Comparison of ENCODE assay signal across 1 cellular context in genomic region chr20:53954734-53955658, GRCh38.
TF ChIP-seq lines count a peak whose summit lies in the region.

No MANE protein-coding gene starts in this region.

TF ChIP-seq in HepG2, 621 proteins besides CTCF, POLR2A, EP300 and RAD21 (continued from another document and continues in another):
- TF ChIP-seq BATF2 (CRISPR knock-in tag; IDR thresholded peaks at IDR 0.05) (no peak), SRSF9 (IDR thresholded peaks at IDR 0.05; ENCODE audit: borderline replicate concordance, insufficient read depth, low read depth, low read length, poor library complexity, severe bottlenecking) (no peak), CAMTA2 (CRISPR knock-in tag; IDR thresholded peaks at IDR 0.05; ENCODE audit: borderline replicate concordance) (no peak), FOXJ3 (CRISPR knock-in tag; IDR thresholded peaks at IDR 0.05; ENCODE audit: borderline replicate concordance) (peak; percentile 78; the same call in 1 of the 2 replicates), ZNF781 (CRISPR knock-in tag; IDR thresholded peaks at IDR 0.05; ENCODE audit: borderline replicate concordance, not compliant biosample characterization) (no peak), KDM2A (CRISPR knock-in tag; IDR thresholded peaks at IDR 0.05; ENCODE audit: borderline replicate concordance, low read depth) (no peak), ZNF234 (CRISPR knock-in tag; conservative IDR thresholded peaks at IDR 0.05) (no peak), ZNF768 (CRISPR knock-in tag; IDR thresholded peaks at IDR 0.05) (no peak), RBM22 (optimal IDR thresholded peaks at IDR 0.05; ENCODE audit: low read length) (no peak), EHMT2 (IDR thresholded peaks at IDR 0.05; ENCODE audit: borderline replicate concordance, low read depth, low read length) (no peak), TRAFD1 (CRISPR knock-in tag; IDR thresholded peaks at IDR 0.05; ENCODE audit: borderline replicate concordance) (no peak), SATB2 (CRISPR knock-in tag; IDR thresholded peaks at IDR 0.05) (no peak), HDAC1 (CRISPR knock-in tag; IDR thresholded peaks at IDR 0.05) (peak; percentile 68; the same call in 1 of the 2 replicates), FUBP1 (CRISPR knock-in tag; IDR thresholded peaks at IDR 0.05; ENCODE audit: borderline replicate concordance) (no peak), DRAP1 (CRISPR knock-in tag; IDR thresholded peaks at IDR 0.05) (peak; percentile 47), KIAA2018 (CRISPR knock-in tag; IDR thresholded peaks at IDR 0.05; ENCODE audit: borderline replicate concordance) (no peak), MYC (CRISPR knock-in tag; IDR thresholded peaks at IDR 0.05; ENCODE audit: borderline replicate concordance) (no peak), DNMT1 (CRISPR knock-in tag; IDR thresholded peaks at IDR 0.05) (no peak), ZFP90 (CRISPR knock-in tag; IDR thresholded peaks at IDR 0.05; ENCODE audit: borderline replicate concordance) (no peak), AHR (CRISPR knock-in tag; IDR thresholded peaks at IDR 0.05) (no peak), NFRKB (IDR thresholded peaks at IDR 0.05) (no peak), HNRNPUL1 (IDR thresholded peaks at IDR 0.05; ENCODE audit: low read depth, low read length) (no peak), ZNF747 (CRISPR knock-in tag; IDR thresholded peaks at IDR 0.05; ENCODE audit: borderline replicate concordance) (no peak), ONECUT2 (CRISPR knock-in tag; IDR thresholded peaks at IDR 0.05) (no peak), KDM1A (CRISPR knock-in tag; IDR thresholded peaks at IDR 0.05) (no peak; the same call in 1 of the 2 replicates), POLR2AphosphoS2 (IDR thresholded peaks at IDR 0.05; ENCODE audit: low read depth, low read length) (no peak), ZNF589 (CRISPR knock-in tag; conservative IDR thresholded peaks at IDR 0.05) (no peak), NAIF1 (CRISPR knock-in tag; IDR thresholded peaks at IDR 0.05; ENCODE audit: borderline replicate concordance) (no peak), PBX2 (CRISPR knock-in tag; IDR thresholded peaks at IDR 0.05) (no peak), ZNF816 (CRISPR knock-in tag; IDR thresholded peaks at IDR 0.05; ENCODE audit: borderline replicate concordance) (peak; percentile 45; the same call in 1 of the 2 replicates), HOXD1 (CRISPR knock-in tag; IDR thresholded peaks at IDR 0.05) (no peak), PAX8 (CRISPR knock-in tag; IDR thresholded peaks at IDR 0.05; ENCODE audit: borderline replicate concordance) (no peak), E2F5 (CRISPR knock-in tag; conservative IDR thresholded peaks at IDR 0.05) (no peak), KLF9 (CRISPR knock-in tag; IDR thresholded peaks at IDR 0.05; ENCODE audit: low read depth) (no peak), JUNB (CRISPR knock-in tag; IDR thresholded peaks at IDR 0.05; ENCODE audit: borderline replicate concordance) (no peak), ZNF251 (CRISPR knock-in tag; IDR thresholded peaks at IDR 0.05) (no peak), ZNF619 (CRISPR knock-in tag; IDR thresholded peaks at IDR 0.05) (no peak), ZNF24 (IDR thresholded peaks at IDR 0.05) (no peak), ATF4 (CRISPR knock-in tag; IDR thresholded peaks at IDR 0.05) (no peak), HNRNPH1 (optimal IDR thresholded peaks at IDR 0.05; ENCODE audit: low read depth, low read length) (no peak), FOXK1 (CRISPR knock-in tag; IDR thresholded peaks at IDR 0.05; ENCODE audit: borderline replicate concordance, low read depth) (peak; percentile 61; the same call in 1 of the 2 replicates), THAP11 (CRISPR knock-in tag; IDR thresholded peaks at IDR 0.05) (no peak), HNRNPK (IDR thresholded peaks at IDR 0.05; ENCODE audit: low read depth, low read length, poor library complexity, severe bottlenecking) (no peak), ZNF652 (CRISPR knock-in tag; IDR thresholded peaks at IDR 0.05; ENCODE audit: borderline replicate concordance, low read depth) (no peak), ATM (IDR thresholded peaks at IDR 0.05; ENCODE audit: borderline replicate concordance) (no peak), ZNF256 (CRISPR knock-in tag; conservative IDR thresholded peaks at IDR 0.05) (no peak), GPN1 (CRISPR knock-in tag; IDR thresholded peaks at IDR 0.05; ENCODE audit: borderline replicate concordance) (no peak), ARID3A (IDR thresholded peaks at IDR 0.05; ENCODE audit: low read depth, low read length) (peak; percentile 75; the same call in 1 of the 2 replicates), ZNF576 (CRISPR knock-in tag; IDR thresholded peaks at IDR 0.05) (no peak), FOSL1 (CRISPR knock-in tag; IDR thresholded peaks at IDR 0.05; ENCODE audit: borderline replicate concordance) (no peak), DNMT3B (CRISPR knock-in tag; conservative IDR thresholded peaks at IDR 0.05) (no peak), RBAK (CRISPR knock-in tag; IDR thresholded peaks at IDR 0.05) (no peak)
